Comparison of ENCODE assay signal across 15 cellular contexts in the genomic region with DNA sequence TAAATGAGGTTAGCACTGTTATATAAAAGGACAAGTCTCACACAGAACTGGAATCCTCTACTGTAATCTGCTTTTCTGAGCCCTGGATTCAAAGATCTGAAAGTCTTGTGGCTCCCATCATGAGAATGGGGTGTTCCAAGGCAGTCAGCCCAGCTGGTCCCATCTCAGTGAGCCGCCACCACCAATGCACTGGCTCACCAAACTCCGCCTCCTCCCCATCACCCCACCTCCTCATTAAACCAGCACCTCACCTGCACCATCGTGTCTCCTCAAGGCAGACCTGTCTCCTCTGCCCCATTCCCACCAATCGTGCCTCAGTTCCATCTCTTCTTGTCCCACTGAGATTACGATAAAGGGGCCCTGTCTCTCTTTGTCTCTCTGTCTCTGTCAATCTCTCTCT.
DNase-seq lines count a peak whose midpoint lies in the region; ATAC-seq lines count a peak whose summit lies in the region.
"Had no signal": no experiment of that assay in that cellular context is flagged by ENCODE, and none has a peak within 500 bp of the region (broad histone marks: within the 10 kb centered on the region; RNA-seq: fewer than 3 reads in every experiment).

No MANE protein-coding gene starts in this region.

- no peak overlapping the region for H3K4me3 Mint-ChIP-seq in T-cell
- H3K4me3 Mint-ChIP-seq: CD4-positive, alpha-beta T cell had no signal

- no peaks in the 10 kb centered on the region for H3K36me3 Mint-ChIP-seq in T-cell

- H3K4me1 Mint-ChIP-seq in T-cell = peaks cover 0 to 7% (median 2%) of the 10 kb centered on the region in 3 donors

- ATAC-seq in T-cell (replicated peaks in 1 of 4) (no peak), HG02885 (IDR thresholded peaks at IDR 0.05; ENCODE audit: poor library complexity, unreplicated experiment) (no peak)
- ATAC-seq: K562, PC-3 had no signal

- no peaks in the 10 kb centered on the region for H3K9me3 Mint-ChIP-seq in T-cell
- H3K9me3 Mint-ChIP-seq: CD4-positive, alpha-beta T cell had no signal

- no peak overlapping the region for H3K27ac Mint-ChIP-seq in T-cell
- H3K27ac Mint-ChIP-seq: CD4-positive, alpha-beta T cell had no signal

- CTCF ChIA-PET in T-cell (lab: Charles Lee) = no interaction called here

- H3K27ac ChIP-seq in angular gyrus (ENCODE audit: low read depth, low read length) = peak overlapping the region; percentile 89
- H3K27ac ChIP-seq: RWPE1 had no signal

- DNase-seq in NCI-H2107 treated with DMSO at 0.1 percent for 48 hours (lab: John Stamatoyannopoulos, UW; ENCODE audit: unreplicated experiment) (peak; percentile 31), NCI-H2107 (lab: John Stamatoyannopoulos, UW) (no peak), islet precursor cell (peak; percentile 31), T-cell (no peak), HPDE6-E6E7 (ENCODE audit: extremely low spot score) (no peak), mesenteric fat pad (ENCODE audit: low spot score) (no peak)
- DNase-seq: Caco-2; CD4-positive, alpha-beta T cell; NCI-H345; PC-3; SIG-M5 had no signal

- POLR2A ChIA-PET in T-cell (lab: Charles Lee) = no interaction called here

- peaks cover 42 to 45% of the 10 kb centered on the region in 2 donors for H3K27me3 Mint-ChIP-seq in T-cell

Comparison
In these comparisons a context has a peak if more than half of its experiments do, and no peak if none do; other contexts are left out.
1. DNase-seq: peak in NCI-H2107 treated with DMSO at 0.1 percent for 48 hours (single experiment) and islet precursor cell (single experiment); none in NCI-H2107 (single experiment), T-cell (0 of 34), HPDE6-E6E7 (single experiment) and mesenteric fat pad (single experiment).